Comparison of ENCODE assay signal across 28 cellular contexts in genomic region chr7:121271916-121272315, GRCh38. TPM values are rescaled to one million over a fixed set of nuclear protein-coding genes. Genes with fewer than 3 reads are reported as not detected.
A peak's percentile ranks its signal among the peaks of the same experiment; 100 is the strongest.
DNase-seq lines count a peak whose midpoint lies in the region; ATAC-seq lines count a peak whose summit lies in the region.
"Had no signal": no experiment of that assay in that cellular context is flagged by ENCODE, and none has a peak within 500 bp of the region (broad histone marks: within the 10 kb centered on the region; RNA-seq: fewer than 3 reads in every experiment).

No MANE protein-coding gene starts in this region.

- DNase-seq in germinal center (ENCODE audit: low spot score) (no peak), NCI-H2196 treated with DMSO at 0.1 percent for 48 hours (lab: John Stamatoyannopoulos, UW; ENCODE audit: unreplicated experiment) (no peak)
- DNase-seq: ACHN; activated CD4-positive, alpha-beta T cell treated with anti-CD3 and anti-CD28 coated beads, Interleukin-2, amount 50 U/mL, for 48 hours; activated gamma-delta T cell; DMS79; IMR-90; kidney; NCI-H1092 treated with DMSO at 0.1 percent for 48 hours; NCI-H2081 treated with DMSO at 0.1 percent for 48 hours; NCI-H510A; NK-92 treated with Interleukin-12 subunit alpha and Interleukin-12 subunit beta, amount 100 ng/mL, for 24 hours; right cardiac atrium; SIG-M5; spleen; stimulated activated CD4-positive, alpha-beta T cell treated with anti-CD3 and anti-CD28 coated beads, Interleukin-4, amount 100 ng/mL, for 24 hours; SW 1271; T1000; tibial artery had no signal

- H3K27ac Mint-ChIP-seq in activated T-helper 17 cell treated with anti-CD3 and anti-CD28 coated beads, Interleukin-2, amount 50 U/mL, for 72 hours = no peak overlapping the region
- H3K27ac Mint-ChIP-seq: stimulated activated naive CD8-positive, alpha-beta T cell treated with anti-CD3 and anti-CD28 coated beads, Interleukin-15, Interleukin-2, amounts not matched to agents 100 ng/mL and 50 ng/mL, for 24 hours; WTC11 had no signal

- H3K9me3 Mint-ChIP-seq in activated T-helper 17 cell treated with anti-CD3 and anti-CD28 coated beads, Interleukin-2, amount 50 U/mL, for 72 hours = no peaks in the 10 kb centered on the region

- H3K36me3 Mint-ChIP-seq in activated T-helper 17 cell treated with anti-CD3 and anti-CD28 coated beads, Interleukin-2, amount 50 U/mL, for 72 hours (ENCODE audit: low read depth) = no peaks in the 10 kb centered on the region
- H3K36me3 Mint-ChIP-seq: WTC11 had no signal

- H3K4me3 Mint-ChIP-seq in activated T-helper 17 cell treated with anti-CD3 and anti-CD28 coated beads, Interleukin-2, amount 50 U/mL, for 72 hours = no peak overlapping the region
- H3K4me3 Mint-ChIP-seq: neural crest cell; stimulated activated naive CD8-positive, alpha-beta T cell treated with anti-CD3 and anti-CD28 coated beads, Interleukin-15, Interleukin-2, amounts not matched to agents 100 ng/mL and 50 ng/mL, for 24 hours; WTC11 had no signal

- peak; percentile 71 for ATAC-seq in GM18502 (IDR thresholded peaks at IDR 0.05; ENCODE audit: poor library complexity, unreplicated experiment)
- peak; percentile 42 for ATAC-seq in GM19455 (IDR thresholded peaks at IDR 0.05; ENCODE audit: unreplicated experiment)
- ATAC-seq in HG02870 (IDR thresholded peaks at IDR 0.05; ENCODE audit: unreplicated experiment) = peak; percentile 69
- ATAC-seq in activated T-helper 17 cell treated with anti-CD3 and anti-CD28 coated beads, Interleukin-2, amount 50 U/mL, for 72 hours (replicated peaks) = peak; percentile 21
- no peak for ATAC-seq in HG03139 (IDR thresholded peaks at IDR 0.05; ENCODE audit: unreplicated experiment)
- ATAC-seq in HG03159 (IDR thresholded peaks at IDR 0.05; ENCODE audit: unreplicated experiment) = no peak
- ATAC-seq: right cardiac atrium, WTC11 had no signal

- H3K27me3 Mint-ChIP-seq in activated T-helper 17 cell treated with anti-CD3 and anti-CD28 coated beads, Interleukin-2, amount 50 U/mL, for 72 hours = peaks cover 14% of the 10 kb centered on the region

- no peaks in the 10 kb centered on the region for H3K4me1 Mint-ChIP-seq in activated T-helper 17 cell treated with anti-CD3 and anti-CD28 coated beads, Interleukin-2, amount 50 U/mL, for 72 hours
- H3K4me1 Mint-ChIP-seq: neural crest cell had no signal

RNA-seq across cellular contexts. Expression of gene WNT16, which starts 56.9 kb away (rescaled TPM):
- not detected for total RNA-seq in activated T-helper 17 cell treated with anti-CD3 and anti-CD28 coated beads, Interleukin-2, amount 50 U/mL, for 72 hours
- total RNA-seq: kidney, neural crest cell, right cardiac atrium had no signal

Comparison
In these comparisons a context has a peak if more than half of its experiments do, and no peak if none do; other contexts are left out.
1. ATAC-seq: peak in GM18502 (single experiment), GM19455 (single experiment), HG02870 (single experiment) and activated T-helper 17 cell treated with anti-CD3 and anti-CD28 coated beads, Interleukin-2, amount 50 U/mL, for 72 hours (single experiment); none in HG03139 (single experiment) and HG03159 (single experiment).